1 cellular context compared by ENCODE assay signal in genomic region chr10:51244739-51245138, GRCh38.
TF ChIP-seq lines count a peak whose summit lies in the region.

No MANE protein-coding gene starts in this region.

TF ChIP-seq in HEK293, 187 proteins besides CTCF, POLR2A, EP300 and RAD21 (continued from another document and continues in another):
- TF ChIP-seq, protein P1, sequence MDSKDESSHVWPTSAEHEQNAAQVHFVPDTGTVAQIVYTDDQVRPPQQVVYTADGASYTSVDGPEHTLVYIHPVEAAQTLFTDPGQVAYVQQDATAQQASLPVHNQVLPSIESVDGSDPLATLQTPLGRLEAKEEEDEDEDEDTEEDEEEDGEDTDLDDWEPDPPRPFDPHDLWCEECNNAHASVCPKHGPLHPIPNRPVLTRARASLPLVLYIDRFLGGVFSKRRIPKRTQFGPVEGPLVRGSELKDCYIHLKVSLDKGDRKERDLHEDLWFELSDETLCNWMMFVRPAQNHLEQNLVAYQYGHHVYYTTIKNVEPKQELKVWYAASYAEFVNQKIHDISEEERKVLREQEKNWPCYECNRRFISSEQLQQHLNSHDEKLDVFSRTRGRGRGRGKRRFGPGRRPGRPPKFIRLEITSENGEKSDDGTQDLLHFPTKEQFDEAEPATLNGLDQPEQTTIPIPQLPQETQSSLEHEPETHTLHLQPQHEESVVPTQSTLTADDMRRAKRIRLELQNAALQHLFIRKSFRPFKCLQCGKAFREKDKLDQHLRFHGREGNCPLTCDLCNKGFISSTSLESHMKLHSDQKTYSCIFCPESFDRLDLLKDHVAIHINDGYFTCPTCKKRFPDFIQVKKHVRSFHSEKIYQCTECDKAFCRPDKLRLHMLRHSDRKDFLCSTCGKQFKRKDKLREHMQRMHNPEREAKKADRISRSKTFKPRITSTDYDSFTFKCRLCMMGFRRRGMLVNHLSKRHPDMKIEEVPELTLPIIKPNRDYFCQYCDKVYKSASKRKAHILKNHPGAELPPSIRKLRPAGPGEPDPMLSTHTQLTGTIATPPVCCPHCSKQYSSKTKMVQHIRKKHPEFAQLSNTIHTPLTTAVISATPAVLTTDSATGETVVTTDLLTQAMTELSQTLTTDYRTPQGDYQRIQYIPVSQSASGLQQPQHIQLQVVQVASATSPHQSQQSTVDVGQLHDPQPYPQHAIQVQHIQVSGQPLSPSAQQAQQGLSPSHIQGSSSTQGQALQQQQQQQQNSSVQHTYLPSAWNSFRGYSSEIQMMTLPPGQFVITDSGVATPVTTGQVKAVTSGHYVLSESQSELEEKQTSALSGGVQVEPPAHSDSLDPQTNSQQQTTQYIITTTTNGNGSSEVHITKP (tag by site-specific recombination; IDR thresholded peaks at IDR 0.05), result peak; percentile 80
- TF ChIP-seq ZNF621 (tag by site-specific recombination; IDR thresholded peaks at IDR 0.05) (no peak), GFI1B (tag by site-specific recombination; IDR thresholded peaks at IDR 0.05) (peak; percentile 69; the same call in 1 of the 2 replicates), ZNF175 (tag by site-specific recombination; IDR thresholded peaks at IDR 0.05) (no peak), ZBTB21 (tag by site-specific recombination; IDR thresholded peaks at IDR 0.05) (no peak; the same call in 1 of the 2 replicates), ZNF24 (tag by site-specific recombination; IDR thresholded peaks at IDR 0.05) (no peak), ZNF2 (tag by site-specific recombination; IDR thresholded peaks at IDR 0.05) (peak; percentile 48; the same call in 1 of the 2 replicates), ZNF660 (tag by site-specific recombination; IDR thresholded peaks at IDR 0.05) (0 out of 2 replicates have a peak, but pooled peaks have one; percentile 32), SP2 (tag by site-specific recombination; IDR thresholded peaks at IDR 0.05) (no peak), ZXDB (tag by site-specific recombination; IDR thresholded peaks at IDR 0.05) (peak; percentile 89), ZSCAN30 (tag by site-specific recombination; IDR thresholded peaks at IDR 0.05) (peak; percentile 72; the same call in 1 of the 2 replicates), ZNF544 (tag by site-specific recombination; IDR thresholded peaks at IDR 0.05) (no peak), ZNF19 (tag by site-specific recombination; IDR thresholded peaks at IDR 0.05; ENCODE audit: low read depth) (no peak), GLIS1 (tag by site-specific recombination; IDR thresholded peaks at IDR 0.05) (peak; percentile 27; the same call in 1 of the 2 replicates), ZNF350 (tag by site-specific recombination; IDR thresholded peaks at IDR 0.05) (no peak), TRIM28 (IDR thresholded peaks at IDR 0.05; ENCODE audit: borderline replicate concordance, low read length) (no peak), ZNF266 (tag by site-specific recombination; IDR thresholded peaks at IDR 0.05; ENCODE audit: low read depth) (no peak), ZNF239 (tag by site-specific recombination; IDR thresholded peaks at IDR 0.05) (no peak), ZNF747 (tag by site-specific recombination; IDR thresholded peaks at IDR 0.05) (no peak), ZNF366 (tag by site-specific recombination; conservative IDR thresholded peaks at IDR 0.05) (no peak), ZNF488 (tag by site-specific recombination; IDR thresholded peaks at IDR 0.05) (no peak), ZNF324 (tag by site-specific recombination; IDR thresholded peaks at IDR 0.05) (no peak), TCF7L2 (IDR thresholded peaks at IDR 0.05; ENCODE audit: borderline replicate concordance, low read depth, low read length) (peak; percentile 57; the same call in 1 of the 2 replicates), ZNF580 (tag by site-specific recombination; IDR thresholded peaks at IDR 0.05) (peak; percentile 77), ZNF292 (tag by site-specific recombination; IDR thresholded peaks at IDR 0.05; ENCODE audit: borderline replicate concordance, low read depth) (no peak), ZNF629 (tag by site-specific recombination; IDR thresholded peaks at IDR 0.05) (peak; percentile 65), ZNF561 (tag by site-specific recombination; IDR thresholded peaks at IDR 0.05; ENCODE audit: borderline replicate concordance) (no peak), ZNF394 (tag by site-specific recombination; IDR thresholded peaks at IDR 0.05; ENCODE audit: borderline replicate concordance) (no peak; the same call in 1 of the 2 replicates), ZNF423 (tag by site-specific recombination; IDR thresholded peaks at IDR 0.05) (no peak), ZNF184 (tag by site-specific recombination; IDR thresholded peaks at IDR 0.05) (no peak), ZNF48 (tag by site-specific recombination; IDR thresholded peaks at IDR 0.05) (no peak), ZNF398 (tag by site-specific recombination; IDR thresholded peaks at IDR 0.05) (no peak), ZNF555 (tag by site-specific recombination; conservative IDR thresholded peaks at IDR 0.05) (no peak), KLF17 (tag by site-specific recombination; IDR thresholded peaks at IDR 0.05) (no peak), ZBTB11 (tag by site-specific recombination; conservative IDR thresholded peaks at IDR 0.05; ENCODE audit: low read depth) (no peak), PRDM2 (tag by site-specific recombination; IDR thresholded peaks at IDR 0.05; ENCODE audit: borderline replicate concordance) (no peak)
- TF ChIP-seq, protein P2, sequence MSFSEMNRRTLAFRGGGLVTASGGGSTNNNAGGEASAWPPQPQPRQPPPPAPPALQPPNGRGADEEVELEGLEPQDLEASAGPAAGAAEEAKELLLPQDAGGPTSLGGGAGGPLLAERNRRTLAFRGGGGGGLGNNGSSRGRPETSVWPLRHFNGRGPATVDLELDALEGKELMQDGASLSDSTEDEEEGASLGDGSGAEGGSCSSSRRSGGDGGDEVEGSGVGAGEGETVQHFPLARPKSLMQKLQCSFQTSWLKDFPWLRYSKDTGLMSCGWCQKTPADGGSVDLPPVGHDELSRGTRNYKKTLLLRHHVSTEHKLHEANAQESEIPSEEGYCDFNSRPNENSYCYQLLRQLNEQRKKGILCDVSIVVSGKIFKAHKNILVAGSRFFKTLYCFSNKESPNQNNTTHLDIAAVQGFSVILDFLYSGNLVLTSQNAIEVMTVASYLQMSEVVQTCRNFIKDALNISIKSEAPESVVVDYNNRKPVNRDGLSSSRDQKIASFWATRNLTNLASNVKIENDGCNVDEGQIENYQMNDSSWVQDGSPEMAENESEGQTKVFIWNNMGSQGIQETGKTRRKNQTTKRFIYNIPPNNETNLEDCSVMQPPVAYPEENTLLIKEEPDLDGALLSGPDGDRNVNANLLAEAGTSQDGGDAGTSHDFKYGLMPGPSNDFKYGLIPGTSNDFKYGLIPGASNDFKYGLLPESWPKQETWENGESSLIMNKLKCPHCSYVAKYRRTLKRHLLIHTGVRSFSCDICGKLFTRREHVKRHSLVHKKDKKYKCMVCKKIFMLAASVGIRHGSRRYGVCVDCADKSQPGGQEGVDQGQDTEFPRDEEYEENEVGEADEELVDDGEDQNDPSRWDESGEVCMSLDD (tag by site-specific recombination; IDR thresholded peaks at IDR 0.05), result no peak
- TF ChIP-seq, protein P3, sequence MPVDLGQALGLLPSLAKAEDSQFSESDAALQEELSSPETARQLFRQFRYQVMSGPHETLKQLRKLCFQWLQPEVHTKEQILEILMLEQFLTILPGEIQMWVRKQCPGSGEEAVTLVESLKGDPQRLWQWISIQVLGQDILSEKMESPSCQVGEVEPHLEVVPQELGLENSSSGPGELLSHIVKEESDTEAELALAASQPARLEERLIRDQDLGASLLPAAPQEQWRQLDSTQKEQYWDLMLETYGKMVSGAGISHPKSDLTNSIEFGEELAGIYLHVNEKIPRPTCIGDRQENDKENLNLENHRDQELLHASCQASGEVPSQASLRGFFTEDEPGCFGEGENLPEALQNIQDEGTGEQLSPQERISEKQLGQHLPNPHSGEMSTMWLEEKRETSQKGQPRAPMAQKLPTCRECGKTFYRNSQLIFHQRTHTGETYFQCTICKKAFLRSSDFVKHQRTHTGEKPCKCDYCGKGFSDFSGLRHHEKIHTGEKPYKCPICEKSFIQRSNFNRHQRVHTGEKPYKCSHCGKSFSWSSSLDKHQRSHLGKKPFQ (tag by site-specific recombination; IDR thresholded peaks at IDR 0.05), result peak; percentile 79
